9 cellular contexts compared by ENCODE assay signal in genomic region chr4:22500831-22501714, GRCh38. TPM values are rescaled to one million over a fixed set of nuclear protein-coding genes. Genes with fewer than 3 reads are reported as not detected.
DNase-seq lines count a peak whose midpoint lies in the region; ATAC-seq and TF ChIP-seq lines count a peak whose summit lies in the region.
"Had no signal": no experiment of that assay in that cellular context is flagged by ENCODE, and none has a peak within 500 bp of the region (broad histone marks: within the 10 kb centered on the region; RNA-seq: fewer than 3 reads in every experiment).

No MANE protein-coding gene starts in this region.

- no peaks in the 10 kb centered on the region for H3K36me3 ChIP-seq in H7 (replicated peaks; ENCODE audit: control insufficient read depth, insufficient read depth, low read length)
- H3K36me3 ChIP-seq in heart right ventricle: no peaks in the 10 kb centered on the region
- H3K36me3 ChIP-seq: ovary had no signal

- H3K4me3 ChIP-seq in H7 (ENCODE audit: insufficient read depth, low read depth, low read length): no peak overlapping the region
- H3K4me3 ChIP-seq in heart right ventricle: no peak overlapping the region
- H3K4me3 ChIP-seq: ovary had no signal

- intact Hi-C loops in heart right ventricle (cut with DNase I): no loop called here

- H3K27me3 ChIP-seq in H7 (ENCODE audit: control insufficient read depth, insufficient read depth, low read length) (no peaks in the 10 kb centered on the region), heart right ventricle (no peaks in the 10 kb centered on the region)
- H3K27me3 ChIP-seq: ovary had no signal

- ATAC-seq in stimulated activated naive CD8-positive, alpha-beta T cell treated with anti-CD3 and anti-CD28 coated beads, Interleukin-15, Interleukin-2, amounts not matched to agents 100 U/mL and 50 U/mL, for 24 hours: peak; percentile 99
- no peak for ATAC-seq in heart right ventricle

- peaks cover 0 to 18% (median 8%) of the 10 kb centered on the region in 9 donors for H3K4me1 ChIP-seq in heart right ventricle

- 78 to 82% methylated on average over 6 of the region's 6 CpGs for WGBS in heart right ventricle, 2 donors

- H3K27ac ChIP-seq in heart right ventricle: peak overlapping the region in 3 of 10 donors; percentile 4 to 54 (median 7)
- H3K27ac ChIP-seq: ovary had no signal

- no peaks in the 10 kb centered on the region for H3K9me3 ChIP-seq in heart right ventricle
- H3K9me3 ChIP-seq: ovary had no signal

- no peak for TF ChIP-seq CTCF in heart right ventricle (IDR thresholded peaks at IDR 0.05)

- DNase-seq in activated CD4-positive, alpha-beta T cell treated with anti-CD3 and anti-CD28 coated beads for 48 hours: peak; percentile 63
- no peak for DNase-seq in activated CD4-positive, alpha-beta T cell treated with anti-CD3 and anti-CD28 coated beads for 4 hours
- DNase-seq in SW480 (ENCODE audit: low spot score) (peak; percentile 45), kidney tubule cell (ENCODE audit: low spot score) (peak; percentile 93), H7 (no peak), DMS 273 (lab: John Stamatoyannopoulos, UW; ENCODE audit: unreplicated experiment) (no peak), heart right ventricle (no peak)
- DNase-seq in stimulated activated naive CD8-positive, alpha-beta T cell treated with anti-CD3 and anti-CD28 coated beads, Interleukin-15, Interleukin-2, amounts not matched to agents 100 U/mL and 50 U/mL, for 24 hours: peak; percentile 26
- DNase-seq: ovary had no signal

RNA-seq across cellular contexts. Expression of gene ADGRA3, which starts 14.8 kb away (rescaled TPM):
- 39.0 and 41.6 TPM in 2 replicates for total RNA-seq in H7 (2014; rRNA removed; shearing (Covaris generic))
- 10 to 100 TPM; 17.2 to 29.5 (median 21.0) TPM for total RNA-seq in heart right ventricle
- polyA plus RNA-seq in heart right ventricle: 10 to 100 TPM in 1 of 2 donors, 1 to 10 TPM in 1; 4.9 to 18.2 TPM

Comparison
In these comparisons a context has a peak if more than half of its experiments do, and no peak if none do; other contexts are left out.
1. DNase-seq: peak in activated CD4-positive, alpha-beta T cell treated with anti-CD3 and anti-CD28 coated beads for 48 hours (single experiment), SW480 (single experiment), kidney tubule cell (single experiment) and stimulated activated naive CD8-positive, alpha-beta T cell treated with anti-CD3 and anti-CD28 coated beads, Interleukin-15, Interleukin-2, amounts not matched to agents 100 U/mL and 50 U/mL, for 24 hours (single experiment); none in activated CD4-positive, alpha-beta T cell treated with anti-CD3 and anti-CD28 coated beads for 4 hours (0 of 2), H7 (single experiment), DMS 273 (single experiment) and heart right ventricle (0 of 2).